9 cellular contexts compared by ENCODE assay signal in the genomic region with DNA sequence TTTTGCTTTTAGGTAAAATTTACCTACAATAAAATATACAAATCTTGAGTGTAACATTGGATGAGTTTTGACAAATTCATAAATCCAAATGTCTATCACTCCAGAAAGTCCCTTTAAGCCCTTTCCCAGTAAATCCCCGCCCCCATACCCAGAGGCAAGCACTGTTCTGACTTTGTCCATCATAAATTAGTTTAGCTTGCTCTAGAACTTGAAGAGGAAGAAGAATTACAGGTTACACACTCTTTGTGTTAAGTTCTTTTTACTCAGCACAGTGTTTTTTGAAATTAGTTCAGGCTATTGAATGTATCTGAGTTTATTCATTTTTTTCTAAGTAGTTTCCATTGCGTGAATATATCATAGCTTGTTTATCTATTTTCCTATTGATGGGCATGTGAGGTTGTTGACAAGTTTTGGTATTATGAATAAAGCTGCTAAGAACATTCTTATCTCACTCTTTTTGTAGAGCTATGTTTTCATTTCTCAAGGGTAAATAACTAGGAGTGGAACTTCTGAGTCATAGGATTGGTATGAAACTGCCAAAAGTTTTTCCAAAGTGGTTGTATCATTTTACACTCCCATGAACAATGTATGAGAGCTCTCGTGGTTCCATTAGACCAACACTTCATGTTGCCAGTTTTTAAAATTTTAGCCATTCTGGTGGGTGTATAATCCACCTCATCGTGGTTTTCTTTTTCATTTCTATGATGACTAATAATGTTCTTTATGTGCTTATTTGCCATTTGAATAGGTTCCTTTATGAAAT. TPM values are rescaled to one million over a fixed set of nuclear protein-coding genes. Genes with fewer than 3 reads are reported as not detected.
A peak's percentile ranks its signal among the peaks of the same experiment; 100 is the strongest.
DNase-seq lines count a peak whose midpoint lies in the region; ATAC-seq and TF ChIP-seq lines count a peak whose summit lies in the region.
"Had no signal": no experiment of that assay in that cellular context is flagged by ENCODE, and none has a peak within 500 bp of the region (broad histone marks: within the 10 kb centered on the region; RNA-seq: fewer than 3 reads in every experiment).

No MANE protein-coding gene starts in this region.

- WGBS in lung, 2 donors, result 52 to 85% methylated on average over 4 of the region's 4 CpGs

- ATAC-seq in HG03135 (IDR thresholded peaks at IDR 0.05; ENCODE audit: unreplicated experiment) (peak; percentile 58), lung (ENCODE audit: insufficient read depth, low FRiP score) (peak; percentile 73), HG02938 (IDR thresholded peaks at IDR 0.05; ENCODE audit: unreplicated experiment) (no peak)
- ATAC-seq in activated naive CD8-positive, alpha-beta T cell treated with anti-CD3 and anti-CD28 coated beads, Interleukin-2, amount 50 U/mL, for 24 hours, result peak; percentile 98

- H3K27ac Mint-ChIP-seq in activated naive CD8-positive, alpha-beta T cell treated with anti-CD3 and anti-CD28 coated beads, Interleukin-2, amount 50 U/mL, for 24 hours, result peak overlapping the region; percentile 82
- no peak overlapping the region for H3K27ac Mint-ChIP-seq in nephron progenitor cell

- no peak overlapping the region for H3K27ac ChIP-seq in lung (ENCODE audit: low read depth in 1 of 2, low read length in 1 of 2)
- H3K27ac ChIP-seq: C4-2B had no signal

- peaks cover 10% of the 10 kb centered on the region for H3K9me3 Mint-ChIP-seq in activated naive CD8-positive, alpha-beta T cell treated with anti-CD3 and anti-CD28 coated beads, Interleukin-2, amount 50 U/mL, for 24 hours
- H3K9me3 Mint-ChIP-seq in nephron progenitor cell, result peaks cover 13% of the 10 kb centered on the region

- no peak for TF ChIP-seq CTCF in lung (IDR thresholded peaks at IDR 0.05; ENCODE audit: control extremely low read depth, extremely low read depth)
- TF ChIP-seq CTCF in nephron progenitor cell (IDR thresholded peaks at IDR 0.05), result no peak

- H3K36me3 Mint-ChIP-seq in activated naive CD8-positive, alpha-beta T cell treated with anti-CD3 and anti-CD28 coated beads, Interleukin-2, amount 50 U/mL, for 24 hours (ENCODE audit: low read depth), result peaks cover 2% of the 10 kb centered on the region
- H3K36me3 Mint-ChIP-seq in nephron progenitor cell (ENCODE audit: low read depth), result no peaks in the 10 kb centered on the region

- H3K4me1 ChIP-seq in lung (ENCODE audit: control insufficient read depth in 2 of 2, insufficient read depth in 2 of 2, low read length in 2 of 2), result no peaks in the 10 kb centered on the region

- peak overlapping the region; percentile 21 for H3K4me3 Mint-ChIP-seq in activated naive CD8-positive, alpha-beta T cell treated with anti-CD3 and anti-CD28 coated beads, Interleukin-2, amount 50 U/mL, for 24 hours
- H3K4me3 Mint-ChIP-seq in nephron progenitor cell, result no peak overlapping the region

- no peak overlapping the region for H3K4me3 ChIP-seq in lung

- H3K36me3 ChIP-seq in lung (ENCODE audit: control insufficient read depth in 2 of 2, insufficient read depth in 2 of 2, low read length in 2 of 2), result no peaks in the 10 kb centered on the region

- no peaks in the 10 kb centered on the region for H3K27me3 Mint-ChIP-seq in activated naive CD8-positive, alpha-beta T cell treated with anti-CD3 and anti-CD28 coated beads, Interleukin-2, amount 50 U/mL, for 24 hours
- peaks cover 6% of the 10 kb centered on the region for H3K27me3 Mint-ChIP-seq in nephron progenitor cell (ENCODE audit: low read depth, poor library complexity)

- H3K9me3 ChIP-seq in lung (ENCODE audit: control insufficient read depth in 2 of 2, insufficient read depth in 1 of 2, low read length in 1 of 2), result no peaks in the 10 kb centered on the region

- H3K4me1 Mint-ChIP-seq in activated naive CD8-positive, alpha-beta T cell treated with anti-CD3 and anti-CD28 coated beads, Interleukin-2, amount 50 U/mL, for 24 hours, result peaks cover 26% of the 10 kb centered on the region
- H3K4me1 Mint-ChIP-seq in nephron progenitor cell, result peaks cover 9% of the 10 kb centered on the region

- no peaks in the 10 kb centered on the region for H3K27me3 ChIP-seq in lung (ENCODE audit: control insufficient read depth, insufficient read depth)

- peak; percentile 34 for DNase-seq in SIG-M5 treated with dmso at 0.1 percent for 504 hours (lab: John Stamatoyannopoulos, UW; ENCODE audit: unreplicated experiment)
- DNase-seq in SIG-M5 (lab: John Stamatoyannopoulos, UW), result no peak
- DNase-seq in activated naive CD8-positive, alpha-beta T cell treated with anti-CD3 and anti-CD28 coated beads, Interleukin-2, amount 50 U/mL, for 24 hours, result no peak
- no peak for DNase-seq in lung (ENCODE audit: low spot score)
- DNase-seq in nephron progenitor cell, result no peak
- no peak for DNase-seq in NAMALWA (ENCODE audit: low spot score)

RNA-seq across cellular contexts. Expression of a gene that starts 22.4 kb away (rescaled TPM):
- 1 to 10 TPM; 3.3 to 8.3 TPM for total RNA-seq in lung
- 1 to 10 TPM; 1.9 to 7.7 TPM for polyA plus RNA-seq in lung
